Comparison of ENCODE assay signal across 22 cellular contexts in genomic region chr10:114932945-114933344, GRCh38.
"Had no signal": no experiment of that assay in that cellular context is flagged by ENCODE, and none has a peak within 500 bp of the region (broad histone marks: within the 10 kb centered on the region; RNA-seq: fewer than 3 reads in every experiment).

No MANE protein-coding gene starts in this region.

- H3K9me3 Mint-ChIP-seq: dendritic cell treated with granulocyte-macrophage colony-stimulating factor and Interleukin-4, amounts not matched to agents 40 ng/mL and 50 ng/mL, for 4 days; natural killer cell treated with Interleukin-12 subunit alpha and Interleukin-12 subunit beta and Interleukin-15 and Interleukin-18, amount 100 ng/mL, for 72 hours had no signal

- FAIRE-seq: endothelial cell of umbilical vein had no signal

- H3K27ac Mint-ChIP-seq: activated naive CD8-positive, alpha-beta T cell; dendritic cell treated with granulocyte-macrophage colony-stimulating factor and Interleukin-4, amounts not matched to agents 40 ng/mL and 50 ng/mL, for 4 days; natural killer cell treated with Interleukin-12 subunit alpha and Interleukin-12 subunit beta and Interleukin-15 and Interleukin-18, amount 100 ng/mL, for 72 hours; T-helper 1 cell treated with Interleukin-12 subunit alpha and Interleukin-12 subunit beta and Interleukin-4 antibody, amounts not matched to agents 30 μg/mL and 1 μg/mL, for 36 hours had no signal

- ATAC-seq: body of pancreas; lower lobe of right lung; natural killer cell treated with Interleukin-12 subunit alpha and Interleukin-12 subunit beta and Interleukin-15 and Interleukin-18, amount 100 ng/mL, for 72 hours had no signal

- H3K4me3 Mint-ChIP-seq: activated naive CD8-positive, alpha-beta T cell; dendritic cell treated with granulocyte-macrophage colony-stimulating factor and Interleukin-4, amounts not matched to agents 40 ng/mL and 50 ng/mL, for 4 days; natural killer cell treated with Interleukin-12 subunit alpha and Interleukin-12 subunit beta and Interleukin-15 and Interleukin-18, amount 100 ng/mL, for 72 hours; T-helper 1 cell treated with Interleukin-12 subunit alpha and Interleukin-12 subunit beta and Interleukin-4 antibody, amounts not matched to agents 30 μg/mL and 1 μg/mL, for 36 hours had no signal

- H3K4me3 ChIP-seq: body of pancreas, esophagus squamous epithelium, lower lobe of right lung, sigmoid colon, transverse colon, vagina had no signal

- DNase-seq: activated CD4-positive, CD25-positive, alpha-beta regulatory T cell treated with anti-CD3 and anti-CD28 coated beads, Interleukin-2, amount 50 U/mL, for 72 hours; activated CD8-positive, alpha-beta memory T cell treated with anti-CD3 and anti-CD28 coated beads for 24 hours; activated gamma-delta T cell treated with Interleukin-2 at 50 U/mL for 16 hours; amygdala; body of pancreas; effector memory CD4-positive, alpha-beta T cell; esophagus squamous epithelium; glutamatergic neuron; hippocampal formation; islet precursor cell; lower lobe of right lung; sigmoid colon; stimulated activated naive CD4-positive, alpha-beta T cell; transverse colon had no signal

- H3K27me3 ChIP-seq: body of pancreas, esophagus squamous epithelium, foreskin keratinocyte, neutrophil, sigmoid colon, transverse colon, vagina had no signal

- H3K36me3 Mint-ChIP-seq: activated naive CD8-positive, alpha-beta T cell; natural killer cell treated with Interleukin-12 subunit alpha and Interleukin-12 subunit beta and Interleukin-15 and Interleukin-18, amount 100 ng/mL, for 72 hours had no signal

- H3K36me3 ChIP-seq: esophagus squamous epithelium, lower lobe of right lung, neutrophil, sigmoid colon, transverse colon, vagina had no signal

- H3K27me3 Mint-ChIP-seq: dendritic cell treated with granulocyte-macrophage colony-stimulating factor and Interleukin-4, amounts not matched to agents 40 ng/mL and 50 ng/mL, for 4 days had no signal
